ENCODE assay signal across 8 cellular contexts in genomic region chr1:155307247-155307740, GRCh38.
DNase-seq lines count a peak whose midpoint lies in the region; ATAC-seq and TF ChIP-seq lines count a peak whose summit lies in the region.

No MANE protein-coding gene starts in this region.

- intact Hi-C loops in posterior cingulate gyrus (cut with DNase I): no loop called here

- DNase-seq in EH (ENCODE audit: low read depth): peak; percentile 61
- peak; percentile 46 to 68 for DNase-seq in Kasumi-1 (lab: John Stamatoyannopoulos, UW)
- DNase-seq in kidney glomerular epithelial cell (lab: John Stamatoyannopoulos, UW): peak; percentile 22
- DNase-seq in posterior cingulate gyrus: no peak
- no peak for DNase-seq in stimulated activated CD4-positive, alpha-beta T cell treated with anti-CD3 and anti-CD28 coated beads, Interleukin-2, amount 100 ng/mL, for 48 hours

- H3K27ac ChIP-seq in VCaP: peak overlapping the region; percentile 88

- no peak for ATAC-seq in GM18870 (IDR thresholded peaks at IDR 0.05; ENCODE audit: unreplicated experiment)
- no peak for ATAC-seq in HG02840 (IDR thresholded peaks at IDR 0.05; ENCODE audit: low FRiP score, unreplicated experiment)

- TF ChIP-seq CTCF in VCaP (conservative IDR thresholded peaks at IDR 0.05): no peak

Comparison
In these comparisons a context has a peak if more than half of its experiments do, and no peak if none do; other contexts are left out.
1. DNase-seq: peak in EH (single experiment), Kasumi-1 (2 of 2) and kidney glomerular epithelial cell (single experiment); none in posterior cingulate gyrus (0 of 10) and stimulated activated CD4-positive, alpha-beta T cell treated with anti-CD3 and anti-CD28 coated beads, Interleukin-2, amount 100 ng/mL, for 48 hours (0 of 2).